In the genomic region with DNA sequence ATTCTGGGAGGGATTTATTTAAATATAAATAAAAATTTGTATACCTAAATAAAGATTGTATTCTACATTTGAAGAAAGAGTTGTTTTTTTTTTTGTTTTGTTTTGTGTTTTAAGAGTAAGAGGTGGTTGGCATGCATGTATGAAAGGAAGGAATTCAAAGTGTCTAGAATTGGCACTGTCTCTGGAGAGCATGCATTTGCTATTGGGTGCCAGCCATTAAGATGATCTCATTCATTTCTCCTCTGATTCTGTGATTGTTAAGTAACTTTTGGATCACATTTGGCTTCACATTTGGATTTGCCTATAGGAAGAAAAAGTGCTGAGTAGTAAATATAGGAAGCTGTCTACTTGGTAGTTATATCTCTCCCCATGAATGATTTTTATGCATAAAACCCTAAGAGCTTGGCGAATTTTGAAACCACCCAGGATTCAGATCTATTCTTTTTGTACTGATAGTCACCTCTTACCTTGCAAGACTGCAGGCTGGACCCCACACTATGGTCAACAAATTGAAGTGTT, we compare ENCODE assay signal across 18 cellular contexts. TPM values are rescaled to one million over a fixed set of nuclear protein-coding genes. Genes with fewer than 3 reads are reported as not detected.
DNase-seq lines count a peak whose midpoint lies in the region; ATAC-seq and TF ChIP-seq lines count a peak whose summit lies in the region.
"Had no signal": no experiment of that assay in that cellular context is flagged by ENCODE, and none has a peak within 500 bp of the region (broad histone marks: within the 10 kb centered on the region; RNA-seq: fewer than 3 reads in every experiment).

No MANE protein-coding gene starts in this region.

- H3K4me1 ChIP-seq in right cardiac atrium (ENCODE audit: control insufficient read depth, insufficient read depth, low read length) (no peaks in the 10 kb centered on the region), uterus (no peaks in the 10 kb centered on the region)

- peak; percentile 42 for ATAC-seq in left ventricle myocardium superior
- ATAC-seq in right cardiac atrium: no peak
- no peak for ATAC-seq in stimulated activated naive CD8-positive, alpha-beta T cell treated with anti-CD3 and anti-CD28 coated beads, Interleukin-15, Interleukin-2, amounts not matched to agents 100 U/mL and 50 U/mL, for 24 hours

- H3K36me3 ChIP-seq in uterus: no peaks in the 10 kb centered on the region

- H3K27me3 ChIP-seq in right cardiac atrium (ENCODE audit: control insufficient read depth, insufficient read depth) (no peaks in the 10 kb centered on the region), uterus (no peaks in the 10 kb centered on the region)

- no peak for DNase-seq in left ventricle myocardium superior
- DNase-seq in right cardiac atrium: no peak
- peak; percentile 50 for DNase-seq in NCI-H446 treated with DMSO at 0.1 percent for 48 hours (lab: John Stamatoyannopoulos, UW)
- DNase-seq in fibroblast of gingiva (ENCODE audit: low read depth): peak; percentile 63
- no peak for DNase-seq in uterus
- no peak for DNase-seq in stimulated activated naive CD8-positive, alpha-beta T cell treated with anti-CD3 and anti-CD28 coated beads, Interleukin-15, Interleukin-2, amounts not matched to agents 100 U/mL and 50 U/mL, for 24 hours
- no peak for DNase-seq in SW 1271 (lab: John Stamatoyannopoulos, UW)
- DNase-seq in NCI-H1417 (lab: John Stamatoyannopoulos, UW): no peak
- DNase-seq: DND-41; GDM1; Kasumi-1; NCI-H1105 treated with DMSO at 0.1 percent for 48 hours; NCI-H187; NCI-H345; NCI-H526 treated with DMSO at 0.1 percent for 48 hours; NK-92 treated with Interleukin-12 subunit alpha and Interleukin-12 subunit beta, amount 100 ng/mL, for 24 hours; SHP77 treated with DMSO at 0.1 percent for 48 hours had no signal

- H3K9me3 ChIP-seq in right cardiac atrium (ENCODE audit: control insufficient read depth, low read length): no peaks in the 10 kb centered on the region
- H3K9me3 ChIP-seq in uterus: no peaks in the 10 kb centered on the region

- intact Hi-C loops in left ventricle myocardium superior (cut with micrococcal nuclease): no loop called here
- intact Hi-C loops in right cardiac atrium (cut with DNase I): no loop called here
- intact Hi-C loops in uterus (cut with DNase I; ENCODE audit: low total_unique reads): no loop called here

- no peak for TF ChIP-seq CTCF in uterus (IDR thresholded peaks at IDR 0.05)

- TF ChIP-seq POLR2A in uterus (IDR thresholded peaks at IDR 0.05): no peak

- H3K27ac ChIP-seq in right cardiac atrium (ENCODE audit: low read length) (no peak overlapping the region), uterus (no peak overlapping the region)
- H3K27ac ChIP-seq: C4-2B had no signal

- WGBS in right cardiac atrium: 84% methylated on average over 1 of the region's 1 CpG

- H3K4me3 ChIP-seq in right cardiac atrium (ENCODE audit: low read length) (no peak overlapping the region), uterus (no peak overlapping the region)

RNA-seq across cellular contexts. Expression of a gene that starts 7.8 kb away (rescaled TPM):
- total RNA-seq in left ventricle myocardium superior (19.0 TPM), right cardiac atrium (10 to 100 TPM; 21.7 to 24.7 (median 23.6) TPM), uterus (10 to 100 TPM; 17.9 to 64.8 (median 50.5) TPM)
- polyA plus RNA-seq in right cardiac atrium: 14.0 TPM

Comparison
In these comparisons a context has a peak if more than half of its experiments do, and no peak if none do; other contexts are left out.
1. DNase-seq: peak in NCI-H446 treated with DMSO at 0.1 percent for 48 hours (single experiment) and fibroblast of gingiva (single experiment); none in left ventricle myocardium superior (single experiment), right cardiac atrium (0 of 3), uterus (0 of 2), stimulated activated naive CD8-positive, alpha-beta T cell treated with anti-CD3 and anti-CD28 coated beads, Interleukin-15, Interleukin-2, amounts not matched to agents 100 U/mL and 50 U/mL, for 24 hours (single experiment), SW 1271 (0 of 2) and NCI-H1417 (0 of 3).